8 cellular contexts compared by ENCODE assay signal in genomic region chr19:46860125-46860845, GRCh38. TPM values are rescaled to one million over a fixed set of nuclear protein-coding genes. Genes with fewer than 3 reads are reported as not detected.
DNase-seq lines count a peak whose midpoint lies in the region; ATAC-seq and TF ChIP-seq lines count a peak whose summit lies in the region.

No MANE protein-coding gene starts in this region.

- H3K27ac Mint-ChIP-seq in activated T-helper 17 cell treated with anti-CD3 and anti-CD28 coated beads, Interleukin-2, amount 50 U/mL, for 72 hours = peak overlapping the region; percentile 13
- H3K27ac Mint-ChIP-seq in natural killer cell = peak overlapping the region; percentile 91 to 94

- H4K20me1 ChIP-seq in DND-41 (ENCODE audit: insufficient read depth, low read length) (peaks cover 37% of the 10 kb centered on the region), fibroblast of lung (ENCODE audit: control insufficient read depth, extremely low read depth, insufficient read depth, low read length) (no peaks in the 10 kb centered on the region)

- intact Hi-C loops in natural killer cell (cut with micrococcal nuclease) = loop anchor here (1.0 to 5.0 kb wide), 2 partner anchors 117 to 253 kb away; partner anchors contain the start of gene ZC3H4

- peaks cover 2% of the 10 kb centered on the region for H3K36me3 Mint-ChIP-seq in activated T-helper 17 cell treated with anti-CD3 and anti-CD28 coated beads, Interleukin-2, amount 50 U/mL, for 72 hours (ENCODE audit: low read depth)
- H3K36me3 Mint-ChIP-seq in natural killer cell = no peaks in the 10 kb centered on the region

- peaks cover 3% of the 10 kb centered on the region for H3K9me3 Mint-ChIP-seq in activated T-helper 17 cell treated with anti-CD3 and anti-CD28 coated beads, Interleukin-2, amount 50 U/mL, for 72 hours
- no peaks in the 10 kb centered on the region for H3K9me3 Mint-ChIP-seq in natural killer cell

- H3K4me1 ChIP-seq in DND-41 (ENCODE audit: insufficient read depth, low read length) (peaks cover 64% of the 10 kb centered on the region), fibroblast of lung (ENCODE audit: control insufficient read depth, extremely low read depth, insufficient read depth, low read length) (peaks cover 12% of the 10 kb centered on the region)

- peak overlapping the region; percentile 100 for H3K9ac ChIP-seq in DND-41 (ENCODE audit: low read depth, low read length)
- peak overlapping the region; percentile 96 for H3K9ac ChIP-seq in fibroblast of lung (ENCODE audit: insufficient read depth, low read length)

- H3K36me3 ChIP-seq in DND-41 (ENCODE audit: insufficient read depth, low read length) (peaks cover 6% of the 10 kb centered on the region), fibroblast of lung (ENCODE audit: control insufficient read depth, insufficient read depth, low read length) (no peaks in the 10 kb centered on the region)

- H3K9me3 ChIP-seq in DND-41 (ENCODE audit: insufficient read depth, low read length, severe bottlenecking) (no peaks in the 10 kb centered on the region), fibroblast of lung (ENCODE audit: control insufficient read depth, insufficient read depth, low read depth, low read length) (no peaks in the 10 kb centered on the region)

- peak; percentile 80 for ATAC-seq in DND-41 (ENCODE audit: insufficient read depth, low read depth)
- ATAC-seq in activated T-helper 17 cell treated with anti-CD3 and anti-CD28 coated beads, Interleukin-2, amount 50 U/mL, for 72 hours (replicated peaks) = peak; percentile 87
- ATAC-seq in natural killer cell = peak; percentile 82 to 94 (median 82)

- H3K4me3 Mint-ChIP-seq in activated T-helper 17 cell treated with anti-CD3 and anti-CD28 coated beads, Interleukin-2, amount 50 U/mL, for 72 hours = peak overlapping the region; percentile 76
- peak overlapping the region; percentile 89 for H3K4me3 Mint-ChIP-seq in natural killer cell

- H3K27me3 ChIP-seq in DND-41 (ENCODE audit: insufficient read depth, low read length, poor library complexity) (no peaks in the 10 kb centered on the region), fibroblast of lung (ENCODE audit: control insufficient read depth, insufficient read depth, low read length) (no peaks in the 10 kb centered on the region)

- H3K27ac ChIP-seq in DND-41 (ENCODE audit: low read length) = peak overlapping the region; percentile 100
- peak overlapping the region; percentile 93 for H3K27ac ChIP-seq in fibroblast of lung (ENCODE audit: insufficient read depth, low read length)

- no peak for TF ChIP-seq CTCF in DND-41 (IDR thresholded peaks at IDR 0.05; ENCODE audit: borderline replicate concordance, extremely low read depth, low read length, poor library complexity, severe bottlenecking)
- no peak for TF ChIP-seq CTCF in fibroblast of lung (conservative IDR thresholded peaks at IDR 0.05 in 1 of 2, IDR thresholded peaks at IDR 0.05 in 1 of 2; ENCODE audit: low read depth in 1 of 2, low read length in 2 of 2)
- TF ChIP-seq CTCF in natural killer cell (IDR thresholded peaks at IDR 0.05) = no peak

- peaks cover 61% of the 10 kb centered on the region for H3K79me2 ChIP-seq in DND-41 (ENCODE audit: insufficient read depth, low read length)
- H3K79me2 ChIP-seq in fibroblast of lung (ENCODE audit: control insufficient read depth, insufficient read depth, low read length) = peaks cover 40% of the 10 kb centered on the region

- peak overlapping the region; percentile 98 for H3K4me2 ChIP-seq in DND-41 (ENCODE audit: insufficient read depth, low read length)
- H3K4me2 ChIP-seq in fibroblast of lung (ENCODE audit: extremely low read depth, insufficient read depth, low read length) = peak overlapping the region; percentile 91

- H3K4me3 ChIP-seq in DND-41 (ENCODE audit: low read depth in 1 of 2, low read length in 2 of 2) = peak overlapping the region; percentile 39 to 73; a peak in 3 of 4 replicates
- H3K4me3 ChIP-seq in fibroblast of lung (replicated peaks in 1 of 4; ENCODE audit: control extremely low read depth in 1 of 4, insufficient read depth in 1 of 4, low read depth in 3 of 4, low read length in 4 of 4) = peak overlapping the region; percentile 54 to 79 (median 63)

- peak overlapping the region; percentile 92 for H2AFZ ChIP-seq in DND-41 (ENCODE audit: low read depth, low read length)
- peak overlapping the region; percentile 86 for H2AFZ ChIP-seq in fibroblast of lung (ENCODE audit: low read length)

- DNase-seq in DND-41 (peak; percentile 100), GOT3 (lab: John Stamatoyannopoulos, UW) (peak; percentile 94), LHCN-M2 (ENCODE audit: low read depth) (peak; percentile 98), RPMI7951 (ENCODE audit: low read depth) (peak; percentile 99), fibroblast of lung (ENCODE audit: low read depth in 2 of 2) (peak; percentile 98), natural killer cell (peak; percentile 92)
- DNase-seq in stimulated activated naive CD4-positive, alpha-beta T cell treated with Interleukin-2 at 50 U/mL for 16 hours (lab: John Stamatoyannopoulos, UW) = peak; percentile 96

- peaks cover 15% of the 10 kb centered on the region for H3K4me1 Mint-ChIP-seq in activated T-helper 17 cell treated with anti-CD3 and anti-CD28 coated beads, Interleukin-2, amount 50 U/mL, for 72 hours
- peaks cover 12 to 19% of the 10 kb centered on the region in 2 donors for H3K4me1 Mint-ChIP-seq in natural killer cell

- H3K27me3 Mint-ChIP-seq in activated T-helper 17 cell treated with anti-CD3 and anti-CD28 coated beads, Interleukin-2, amount 50 U/mL, for 72 hours = no peaks in the 10 kb centered on the region
- H3K27me3 Mint-ChIP-seq in natural killer cell (ENCODE audit: low read depth in 2 of 2) = no peaks in the 10 kb centered on the region

RNA-seq across cellular contexts. Expression of gene ARHGAP35, which starts 0.5 kb away (rescaled TPM):
- total RNA-seq in LHCN-M2 (2014; rRNA removed) (23.4 and 29.3 TPM in 2 replicates), fibroblast of lung (37.5 and 47.6 TPM in 2 replicates), natural killer cell (10 to 100 TPM; 40.2 to 66.2 (median 48.5) TPM)
- polyA plus RNA-seq in LHCN-M2 (2012) = 26.4 TPM
- 24.0 and 25.2 TPM in 2 replicates for total RNA-seq in RPMI7951 (2014; rRNA removed; shearing (Covaris generic))
- total RNA-seq in activated T-helper 17 cell treated with anti-CD3 and anti-CD28 coated beads, Interleukin-2, amount 50 U/mL, for 72 hours = 10 to 100 TPM; 38.0 to 38.3 TPM
- 26.0 and 27.9 TPM in 2 replicates for polyA plus RNA-seq in fibroblast of lung
- 28.3 and 31.1 TPM in 2 replicates for polyA plus RNA-seq in fibroblast of lung (2012)
- polyA minus RNA-seq in fibroblast of lung (ENCODE audit: low replicate concordance) = 59.8 and 71.0 TPM in 2 replicates

RNA-seq across cellular contexts. Expression of gene AP2S1, which starts 9.6 kb away (rescaled TPM):
- 160 and 175 TPM in 2 replicates for total RNA-seq in LHCN-M2 (2014; rRNA removed)
- 419 TPM for polyA plus RNA-seq in LHCN-M2 (2012)
- total RNA-seq in RPMI7951 (2014; rRNA removed; shearing (Covaris generic)) = 447 and 606 TPM in 2 replicates
- 100 to 1,000 TPM in 1 of 2 donors, 10 to 100 TPM in 1; 69.7 to 137 TPM for total RNA-seq in activated T-helper 17 cell treated with anti-CD3 and anti-CD28 coated beads, Interleukin-2, amount 50 U/mL, for 72 hours
- 111 and 143 TPM in 2 replicates for total RNA-seq in fibroblast of lung
- polyA plus RNA-seq in fibroblast of lung = 201 and 233 TPM in 2 replicates
- polyA plus RNA-seq in fibroblast of lung (2012) = 258 and 351 TPM in 2 replicates
- 91.1 and 130 TPM in 2 replicates for polyA minus RNA-seq in fibroblast of lung (ENCODE audit: low replicate concordance)
- 10 to 100 TPM; 45.0 to 49.1 (median 45.4) TPM for total RNA-seq in natural killer cell

Comparison
In these comparisons a context has a peak if more than half of its experiments do, and no peak if none do; other contexts are left out.
1. Peak in every context shown above with its lines: DNase-seq, ATAC-seq, H3K4me3 ChIP-seq and H3K27ac ChIP-seq.